Comparison of ENCODE assay signal across 1 cellular context in genomic region chr1:10965621-10966226, GRCh38.
TF ChIP-seq lines count a peak whose summit lies in the region.

No MANE protein-coding gene starts in this region.

TF ChIP-seq in GM23338, 12 proteins besides CTCF, POLR2A, EP300 and RAD21 (continued from another document):
- TF ChIP-seq, protein P1, sequence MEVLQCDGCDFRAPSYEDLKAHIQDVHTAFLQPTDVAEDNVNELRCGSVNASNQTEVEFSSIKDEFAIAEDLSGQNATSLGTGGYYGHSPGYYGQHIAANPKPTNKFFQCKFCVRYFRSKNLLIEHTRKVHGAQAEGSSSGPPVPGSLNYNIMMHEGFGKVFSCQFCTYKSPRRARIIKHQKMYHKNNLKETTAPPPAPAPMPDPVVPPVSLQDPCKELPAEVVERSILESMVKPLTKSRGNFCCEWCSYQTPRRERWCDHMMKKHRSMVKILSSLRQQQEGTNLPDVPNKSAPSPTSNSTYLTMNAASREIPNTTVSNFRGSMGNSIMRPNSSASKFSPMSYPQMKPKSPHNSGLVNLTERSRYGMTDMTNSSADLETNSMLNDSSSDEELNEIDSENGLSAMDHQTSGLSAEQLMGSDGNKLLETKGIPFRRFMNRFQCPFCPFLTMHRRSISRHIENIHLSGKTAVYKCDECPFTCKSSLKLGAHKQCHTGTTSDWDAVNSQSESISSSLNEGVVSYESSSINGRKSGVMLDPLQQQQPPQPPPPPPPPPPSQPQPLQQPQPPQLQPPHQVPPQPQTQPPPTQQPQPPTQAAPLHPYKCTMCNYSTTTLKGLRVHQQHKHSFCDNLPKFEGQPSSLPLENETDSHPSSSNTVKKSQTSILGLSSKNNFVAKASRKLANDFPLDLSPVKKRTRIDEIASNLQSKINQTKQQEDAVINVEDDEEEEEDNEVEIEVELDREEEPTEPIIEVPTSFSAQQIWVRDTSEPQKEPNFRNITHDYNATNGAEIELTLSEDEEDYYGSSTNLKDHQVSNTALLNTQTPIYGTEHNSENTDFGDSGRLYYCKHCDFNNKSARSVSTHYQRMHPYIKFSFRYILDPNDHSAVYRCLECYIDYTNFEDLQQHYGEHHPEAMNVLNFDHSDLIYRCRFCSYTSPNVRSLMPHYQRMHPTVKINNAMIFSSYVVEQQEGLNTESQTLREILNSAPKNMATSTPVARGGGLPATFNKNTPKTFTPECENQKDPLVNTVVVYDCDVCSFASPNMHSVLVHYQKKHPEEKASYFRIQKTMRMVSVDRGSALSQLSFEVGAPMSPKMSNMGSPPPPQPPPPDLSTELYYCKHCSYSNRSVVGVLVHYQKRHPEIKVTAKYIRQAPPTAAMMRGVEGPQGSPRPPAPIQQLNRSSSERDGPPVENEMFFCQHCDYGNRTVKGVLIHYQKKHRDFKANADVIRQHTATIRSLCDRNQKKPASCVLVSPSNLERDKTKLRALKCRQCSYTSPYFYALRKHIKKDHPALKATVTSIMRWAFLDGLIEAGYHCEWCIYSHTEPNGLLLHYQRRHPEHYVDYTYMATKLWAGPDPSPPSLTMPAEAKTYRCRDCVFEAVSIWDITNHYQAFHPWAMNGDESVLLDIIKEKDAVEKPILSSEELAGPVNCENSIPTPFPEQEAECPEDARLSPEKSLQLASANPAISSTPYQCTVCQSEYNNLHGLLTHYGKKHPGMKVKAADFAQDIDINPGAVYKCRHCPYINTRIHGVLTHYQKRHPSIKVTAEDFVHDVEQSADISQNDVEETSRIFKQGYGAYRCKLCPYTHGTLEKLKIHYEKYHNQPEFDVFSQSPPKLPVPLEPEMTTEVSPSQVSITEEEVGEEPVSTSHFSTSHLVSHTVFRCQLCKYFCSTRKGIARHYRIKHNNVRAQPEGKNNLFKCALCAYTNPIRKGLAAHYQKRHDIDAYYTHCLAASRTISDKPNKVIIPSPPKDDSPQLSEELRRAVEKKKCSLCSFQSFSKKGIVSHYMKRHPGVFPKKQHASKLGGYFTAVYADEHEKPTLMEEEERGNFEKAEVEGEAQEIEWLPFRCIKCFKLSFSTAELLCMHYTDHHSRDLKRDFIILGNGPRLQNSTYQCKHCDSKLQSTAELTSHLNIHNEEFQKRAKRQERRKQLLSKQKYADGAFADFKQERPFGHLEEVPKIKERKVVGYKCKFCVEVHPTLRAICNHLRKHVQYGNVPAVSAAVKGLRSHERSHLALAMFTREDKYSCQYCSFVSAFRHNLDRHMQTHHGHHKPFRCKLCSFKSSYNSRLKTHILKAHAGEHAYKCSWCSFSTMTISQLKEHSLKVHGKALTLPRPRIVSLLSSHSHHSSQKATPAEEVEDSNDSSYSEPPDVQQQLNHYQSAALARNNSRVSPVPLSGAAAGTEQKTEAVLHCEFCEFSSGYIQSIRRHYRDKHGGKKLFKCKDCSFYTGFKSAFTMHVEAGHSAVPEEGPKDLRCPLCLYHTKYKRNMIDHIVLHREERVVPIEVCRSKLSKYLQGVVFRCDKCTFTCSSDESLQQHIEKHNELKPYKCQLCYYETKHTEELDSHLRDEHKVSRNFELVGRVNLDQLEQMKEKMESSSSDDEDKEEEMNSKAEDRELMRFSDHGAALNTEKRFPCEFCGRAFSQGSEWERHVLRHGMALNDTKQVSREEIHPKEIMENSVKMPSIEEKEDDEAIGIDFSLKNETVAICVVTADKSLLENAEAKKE (CRISPR knock-in tag; IDR thresholded peaks at IDR 0.05), result no peak
- no peak for TF ChIP-seq ZNF331 (CRISPR knock-in tag; IDR thresholded peaks at IDR 0.05; ENCODE audit: low read depth)
- TF ChIP-seq EZH2 (IDR thresholded peaks at IDR 0.05; ENCODE audit: low read depth, unreplicated experiment), result no peak
- TF ChIP-seq NANOG (IDR thresholded peaks at IDR 0.05; ENCODE audit: borderline replicate concordance), result no peak
